In genomic region chr5:100623719-100624118, GRCh38 we compare ENCODE assay signal across 1 cellular context.
TF ChIP-seq lines count a peak whose summit lies in the region.

No MANE protein-coding gene starts in this region.

TF ChIP-seq in HCT116, 20 proteins besides CTCF, POLR2A, EP300 and RAD21 (continued from another document):
- TF ChIP-seq CEBPB (IDR thresholded peaks at IDR 0.05; ENCODE audit: low read depth) (no peak), EZH2phosphoT487 (IDR thresholded peaks at IDR 0.05; ENCODE audit: borderline replicate concordance) (no peak), JUND (IDR thresholded peaks at IDR 0.05) (no peak), EZH2 (IDR thresholded peaks at IDR 0.05) (no peak), SIN3A (IDR thresholded peaks at IDR 0.05; ENCODE audit: low read depth) (no peak), SP1 (IDR thresholded peaks at IDR 0.05; ENCODE audit: low read depth) (no peak), YY1 (IDR thresholded peaks at IDR 0.05; ENCODE audit: extremely low read depth, insufficient replicate concordance, low read depth, low read length) (no peak), FOSL1 (IDR thresholded peaks at IDR 0.05; ENCODE audit: low read depth) (no peak), MAX (IDR thresholded peaks at IDR 0.05) (no peak)
